22 cellular contexts compared by ENCODE assay signal in the genomic region with DNA sequence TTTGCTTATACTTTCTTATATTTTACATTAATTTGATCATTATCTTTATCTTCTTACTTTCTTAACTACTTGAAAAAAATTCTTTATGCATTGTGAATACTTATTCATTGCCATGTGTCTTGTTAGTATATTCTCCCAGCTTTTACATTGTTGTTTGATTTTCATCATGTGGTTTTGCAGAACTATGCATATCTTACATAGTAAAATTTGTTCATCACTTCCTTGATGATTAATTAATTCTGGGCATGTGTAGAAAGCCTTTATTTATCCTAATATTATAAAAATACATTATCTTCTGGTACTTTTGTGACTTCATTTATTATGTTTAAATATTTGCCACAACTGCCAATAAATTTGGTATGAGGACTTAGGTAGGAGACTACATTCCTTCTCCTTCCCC.
DNase-seq lines count a peak whose midpoint lies in the region; ATAC-seq, FAIRE-seq and TF ChIP-seq lines count a peak whose summit lies in the region.
"Had no signal": no experiment of that assay in that cellular context is flagged by ENCODE, and none has a peak within 500 bp of the region (broad histone marks: within the 10 kb centered on the region; RNA-seq: fewer than 3 reads in every experiment).

No MANE protein-coding gene starts in this region.

- intact Hi-C loops in PC-3 (cut with micrococcal nuclease), result loop anchor here (1.0 to 2.0 kb wide), 2 partner anchors 49 to 74 kb away; no protein-coding TSS in a partner anchor
- intact Hi-C loops in kidney (cut with DNase I), result no loop called here

- H3F3A ChIP-seq in PC-3 (ENCODE audit: low read length, unreplicated experiment), result no peaks in the 10 kb centered on the region

- H3K27me3 ChIP-seq in PC-3 (ENCODE audit: low read length) (no peaks in the 10 kb centered on the region), small intestine (ENCODE audit: control insufficient read depth in 2 of 2, insufficient read depth in 2 of 2, low read length in 2 of 2) (no peaks in the 10 kb centered on the region)
- H3K27me3 ChIP-seq: BE2C had no signal

- no peaks in the 10 kb centered on the region for H3K9me2 ChIP-seq in PC-3 (replicated peaks; ENCODE audit: low read length)
- H3K9me2 ChIP-seq: SK-N-SH had no signal

- CTCF ChIA-PET in PC-3 (lab: Charles Lee), result no interaction called here
- CTCF ChIA-PET in RWPE1 (lab: Yijun Ruan, JAX), result no interaction called here

- no peak overlapping the region for H2AFZ ChIP-seq in PC-3 (ENCODE audit: low read length)

- ATAC-seq in PC-3, result peak; percentile 77
- ATAC-seq: A549 had no signal

- H3K4me3 ChIP-seq in AG10803 (ENCODE audit: low read length), result no peak overlapping the region
- H3K4me3 ChIP-seq in PC-3 (ENCODE audit: low read length), result no peak overlapping the region
- H3K4me3 ChIP-seq in foreskin fibroblast (ENCODE audit: low read depth in 1 of 2, low read length in 2 of 2), result no peak overlapping the region
- no peak overlapping the region for H3K4me3 ChIP-seq in small intestine (ENCODE audit: low read depth in 1 of 2, low read length in 2 of 2)
- no peak overlapping the region for H3K4me3 ChIP-seq in kidney (ENCODE audit: low read length in 2 of 2)
- H3K4me3 ChIP-seq: A549 had no signal

- H3K36me3 ChIP-seq in PC-3 (ENCODE audit: low read depth, low read length), result no peaks in the 10 kb centered on the region
- no peaks in the 10 kb centered on the region for H3K36me3 ChIP-seq in small intestine (ENCODE audit: control insufficient read depth in 2 of 2, insufficient read depth in 2 of 2, low read length in 2 of 2)
- no peaks in the 10 kb centered on the region for H3K36me3 ChIP-seq in kidney (ENCODE audit: control insufficient read depth in 1 of 2, insufficient read depth in 2 of 2, low read length in 2 of 2)
- H3K36me3 ChIP-seq: BE2C had no signal

- peak; percentile 65 for DNase-seq in AG10803 (ENCODE audit: low read depth)
- peak; percentile 61 for DNase-seq in EL
- peak; percentile 16 for DNase-seq in PC-3
- DNase-seq in foreskin fibroblast, result peak; percentile 17 to 38
- DNase-seq in RWPE1 (ENCODE audit: low spot score), result no peak
- no peak for DNase-seq in small intestine
- DNase-seq in kidney, result no peak
- DNase-seq: BE2C, H7, KG1, NCI-H1105, NCI-H146, NCI-H2029, NCI-H2227 treated with DMSO at 0.1 percent for 48 hours, NCI-H510A treated with DMSO at 0.1 percent for 48 hours, NCI-H748 treated with DMSO at 0.1 percent for 48 hours, SIG-M5, SK-N-SH had no signal

- H3K4me2 ChIP-seq in PC-3 (ENCODE audit: low read length), result no peak overlapping the region
- H3K4me2 ChIP-seq: A549, SK-N-SH had no signal

- no peak for TF ChIP-seq CTCF in AG10803 (conservative IDR thresholded peaks at IDR 0.05; ENCODE audit: low read length)
- no peak for TF ChIP-seq CTCF in PC-3 (conservative IDR thresholded peaks at IDR 0.05; ENCODE audit: low read depth, low read length)
- TF ChIP-seq CTCF in foreskin fibroblast (IDR thresholded peaks at IDR 0.05; ENCODE audit: low read depth, low read length), result no peak
- TF ChIP-seq CTCF in RWPE1 (conservative IDR thresholded peaks at IDR 0.05; ENCODE audit: low read depth), result no peak
- no peak for TF ChIP-seq CTCF in kidney (IDR thresholded peaks at IDR 0.05; ENCODE audit: borderline replicate concordance, extremely low read depth, insufficient read depth)

- POLR2A ChIA-PET in PC-3 (lab: Charles Lee; ENCODE audit: unreplicated experiment), result no interaction called here
- POLR2A ChIA-PET in RWPE1 (lab: Yijun Ruan, JAX; ENCODE audit: low non-redundant PET), result no interaction called here

- BruUV-seq in PC-3 (replicated peaks; lab: Mats Ljungman, UMichigan), result no TSS peak

- H3K27ac ChIP-seq in PC-3 (ENCODE audit: low read length), result no peak overlapping the region
- no peak overlapping the region for H3K27ac ChIP-seq in RWPE1
- H3K27ac ChIP-seq in small intestine (ENCODE audit: low read depth in 1 of 2, low read length in 1 of 2), result no peak overlapping the region
- H3K27ac ChIP-seq in kidney (ENCODE audit: low read depth in 2 of 2, low read length in 2 of 2), result no peak overlapping the region
- H3K27ac ChIP-seq: A549, HL-60 had no signal

- H3K79me2 ChIP-seq in PC-3 (ENCODE audit: low read length), result no peaks in the 10 kb centered on the region

- no peaks in the 10 kb centered on the region for H3K9me3 ChIP-seq in PC-3 (ENCODE audit: low read length)
- no peaks in the 10 kb centered on the region for H3K9me3 ChIP-seq in small intestine (ENCODE audit: control insufficient read depth, low read depth)
- H3K9me3 ChIP-seq in kidney (ENCODE audit: control insufficient read depth in 1 of 2, low read length in 2 of 2), result no peaks in the 10 kb centered on the region
- H3K9me3 ChIP-seq: A549, BE2C, SK-N-SH had no signal

- FAIRE-seq in small intestine (lab: Jason Lieb, UNC) (no peak), kidney (lab: Jason Lieb, UNC) (no peak)
- FAIRE-seq: A549, GM12892, GM18507 had no signal

- H3K4me1 ChIP-seq in PC-3 (ENCODE audit: insufficient read depth, low read length) (no peaks in the 10 kb centered on the region), small intestine (ENCODE audit: control insufficient read depth in 2 of 2, insufficient read depth in 1 of 2, low read depth in 1 of 2, low read length in 1 of 2) (no peaks in the 10 kb centered on the region), kidney (ENCODE audit: control insufficient read depth in 1 of 2, insufficient read depth in 1 of 2, low read depth in 1 of 2, low read length in 2 of 2) (peaks cover 0 to 4% of the 10 kb centered on the region in 2 donors)
- H3K4me1 ChIP-seq: A549, BE2C had no signal

- no peaks in the 10 kb centered on the region for H4K20me1 ChIP-seq in PC-3 (ENCODE audit: low read length)

- no peak overlapping the region for H3K9ac ChIP-seq in PC-3 (ENCODE audit: low read length)
- H3K9ac ChIP-seq in kidney (ENCODE audit: low read length in 2 of 2), result no peak overlapping the region
- H3K9ac ChIP-seq: SK-N-SH had no signal

Comparison
In these comparisons a context has a peak if more than half of its experiments do, and no peak if none do; other contexts are left out.
1. DNase-seq: peak in AG10803 (single experiment), EL (single experiment), PC-3 (single experiment) and foreskin fibroblast (2 of 2); none in RWPE1 (single experiment), small intestine (single experiment) and kidney (single experiment).